In genomic region chr9:127778280-127779135, GRCh38 we compare ENCODE assay signal across 8 cellular contexts. TPM values are rescaled to one million over a fixed set of nuclear protein-coding genes. Genes with fewer than 3 reads are reported as not detected.
DNase-seq lines count a peak whose midpoint lies in the region; ATAC-seq, FAIRE-seq and TF ChIP-seq lines count a peak whose summit lies in the region.

Gene SH2D3C, minus strand, starts transcription at chr9:127778666. Its CDS starts 39 bp downstream, at chr9:127778627.

- peak; percentile 7 for FAIRE-seq in GM12878 (lab: Jason Lieb, UNC)

- H3K36me3 ChIP-seq in OCI-LY7 (ENCODE audit: insufficient read depth, low read length): peaks cover 20% of the 10 kb centered on the region
- no peaks in the 10 kb centered on the region for H3K36me3 ChIP-seq in GM12878 (ENCODE audit: control insufficient read depth in 2 of 2, insufficient read depth in 2 of 2, low read length in 1 of 2)
- no peaks in the 10 kb centered on the region for H3K36me3 ChIP-seq in Karpas-422 (ENCODE audit: insufficient read depth, low read length)

- in situ Hi-C loops in GM12878 (cut with MboI): no loop called here

- H3K4me2 ChIP-seq in OCI-LY7 (ENCODE audit: low read length): peak within 1 kb of the TSS; percentile 93
- peak within 1 kb of the TSS; percentile 97 for H3K4me2 ChIP-seq in GM12878 (ENCODE audit: control insufficient read depth, insufficient read depth)
- no peak within 1 kb of the TSS for H3K4me2 ChIP-seq in Karpas-422 (ENCODE audit: low read depth, low read length, poor library complexity, severe bottlenecking)

- POLR2A ChIA-PET in OCI-LY7 (lab: Charles Lee): interaction anchor here (0.7 to 2.6 kb wide), 8 partner anchors 8 to 328 kb away, joined by 3 to 8 read pairs (median 4); no protein-coding TSS in a partner anchor
- POLR2A ChIA-PET in GM12878 (lab: Charles Lee): interaction anchor here (0.6 to 3.6 kb wide), 12 partner anchors 8 to 324 kb away, joined by 3 to 42 read pairs (median 4); partner anchors contain the start of gene TOR2A

- intact Hi-C loops in OCI-LY7 (cut with micrococcal nuclease; ENCODE audit: unreplicated experiment): loop anchor here (1.0 to 5.0 kb wide), 3 partner anchors 8 to 289 kb away; partner anchors contain the start of genes CDK9, EEIG1, NAIF1 and SLC25A25
- intact Hi-C loops in GM12878 (cut with micrococcal nuclease; ENCODE audit: unreplicated experiment): no loop called here

- peaks cover 42 to 71% (median 70%) of the 10 kb centered on the region in 3 donors for H3K4me1 Mint-ChIP-seq in naive B cell

- peak; percentile 35 for ATAC-seq in GM21515 (IDR thresholded peaks at IDR 0.05; ENCODE audit: unreplicated experiment)
- peak; percentile 63 for ATAC-seq in GM12878
- peak; percentile 63 for ATAC-seq in naive B cell (ENCODE audit: low read depth in 2 of 2)

- peak within 1 kb of the TSS; percentile 95 for H3K27ac ChIP-seq in OCI-LY7 (ENCODE audit: low read depth, low read length, poor library complexity, severe bottlenecking)
- peak within 1 kb of the TSS; percentile 93 for H3K27ac ChIP-seq in GM12878 (ENCODE audit: control insufficient read depth, insufficient read depth)
- H3K27ac ChIP-seq in Karpas-422 (ENCODE audit: low read length): no peak within 1 kb of the TSS

- TF ChIP-seq CTCF in OCI-LY7 (conservative IDR thresholded peaks at IDR 0.05; ENCODE audit: low read length): no peak
- no peak for TF ChIP-seq CTCF in GM12878 (IDR thresholded peaks at IDR 0.05 in 2 of 3, conservative IDR thresholded peaks at IDR 0.05 in 1 of 3; ENCODE audit: control insufficient read depth in 2 of 3, extremely low read depth in 1 of 3, insufficient read depth in 1 of 3, low read depth in 3 of 3, low read length in 3 of 3)

- SMC1A ChIA-PET in GM12878 (lab: Charles Lee; ENCODE audit: uncharacterized antibody, unreplicated experiment): interaction anchor here (0.8 to 2.4 kb wide), 6 partner anchors 8 to 134 kb away, joined by 3 to 6 read pairs (median 4); partner anchors contain the start of gene TOR2A

- TF ChIP-seq RAD21 in GM12878 (IDR thresholded peaks at IDR 0.05; ENCODE audit: insufficient read depth, low read depth, low read length): no peak

- H3K27ac Mint-ChIP-seq in naive B cell: peak within 1 kb of the TSS; percentile 97 to 98 (median 98)

- H3K27me3 Mint-ChIP-seq in naive B cell: no peaks in the 10 kb centered on the region

- H3K4me3 ChIP-seq in OCI-LY7 (ENCODE audit: low read depth, low read length, poor library complexity, severe bottlenecking): peak within 1 kb of the TSS; percentile 88
- peak within 1 kb of the TSS; percentile 100 for H3K4me3 ChIP-seq in GM12878
- no peak within 1 kb of the TSS for H3K4me3 ChIP-seq in Karpas-422 (ENCODE audit: low read length)

- H4K20me1 ChIP-seq in OCI-LY7 (ENCODE audit: insufficient read depth, low read length) (no peaks in the 10 kb centered on the region), GM12878 (ENCODE audit: control insufficient read depth, insufficient read depth) (no peaks in the 10 kb centered on the region), Karpas-422 (ENCODE audit: insufficient read depth, low read depth, low read length) (no peaks in the 10 kb centered on the region)

- TF ChIP-seq POLR2A in GM12878 (IDR thresholded peaks at IDR 0.05; ENCODE audit: low read depth, low read length): peak; percentile 72

- peak within 1 kb of the TSS; percentile 95 to 100 (median 100) for H3K4me3 Mint-ChIP-seq in naive B cell

- H3K9me2 ChIP-seq in OCI-LY7 (ENCODE audit: insufficient read depth, low read length) (no peaks in the 10 kb centered on the region), Karpas-422 (replicated peaks; ENCODE audit: insufficient read depth, low read length) (no peaks in the 10 kb centered on the region)

- DNase-seq in CD1c-positive myeloid dendritic cell (ENCODE audit: extremely low spot score) (peak; percentile 82), OCI-LY7 (ENCODE audit: low spot score) (peak; percentile 77), GM12878 (ENCODE audit: low read depth, low spot score) (no peak), naive B cell (peak; percentile 76), NCI-H748 treated with DMSO at 0.1 percent for 48 hours (lab: John Stamatoyannopoulos, UW) (no peak), Karpas-422 (no peak), NCI-H774 (lab: John Stamatoyannopoulos, UW) (no peak)

- CTCF ChIA-PET in OCI-LY7 (lab: Charles Lee; ENCODE audit: unreplicated experiment) (interaction anchor here (0.6 kb wide), 1 partner anchor 190 kb away, joined by 4 read pairs; no protein-coding TSS in a partner anchor), GM12878 (lab: Yijun Ruan, JAX) (interaction anchor here (0.6 to 2.6 kb wide), 6 partner anchors 8 to 222 kb away, joined by 3 to 18 read pairs (median 5); partner anchors contain the start of gene TOR2A)

- RAD21 ChIA-PET in GM12878 (lab: Charles Lee; ENCODE audit: unreplicated experiment): interaction anchor here (0.6 to 2.4 kb wide), 14 partner anchors 8 to 382 kb away, joined by 3 to 19 read pairs (median 5); partner anchors contain the start of genes SLC2A8, ST6GALNAC4 and TOR2A

- WGBS in GM12878 (ENCODE audit: insufficient coverage, insufficient replicate concordance, low lambda C conversion rate, missing lambda C conversion rate): 0% methylated on average over 13 of the region's 13 CpGs

- H3K79me2 ChIP-seq in OCI-LY7 (ENCODE audit: insufficient read depth, low read depth, low read length) (peaks cover 46% of the 10 kb centered on the region), GM12878 (ENCODE audit: control insufficient read depth, insufficient read depth, low read length) (peaks cover 36% of the 10 kb centered on the region), Karpas-422 (ENCODE audit: low read length) (no peaks in the 10 kb centered on the region)

- H3K4me1 ChIP-seq in OCI-LY7 (ENCODE audit: insufficient read depth, low read length, poor library complexity, severe bottlenecking) (peaks cover 70% of the 10 kb centered on the region), GM12878 (ENCODE audit: control insufficient read depth, insufficient read depth, low read length) (peaks cover 36% of the 10 kb centered on the region), Karpas-422 (ENCODE audit: low read length) (peaks cover 28% of the 10 kb centered on the region)

- peaks cover 0 to 7% of the 10 kb centered on the region in 2 donors for H3K36me3 Mint-ChIP-seq in naive B cell

- H3K9me3 Mint-ChIP-seq in naive B cell: peaks cover 0 to 3% (median 0%) of the 10 kb centered on the region in 7 donors

- BruUV-seq in OCI-LY7 (replicated peaks; lab: Mats Ljungman, UMichigan): TSS peak; percentile 85
- TSS peak; percentile 69 for BruUV-seq in GM12878 (replicated peaks; lab: Mats Ljungman, UMichigan)

- H2AFZ ChIP-seq in OCI-LY7 (ENCODE audit: low read length): no peak within 1 kb of the TSS
- peak within 1 kb of the TSS; percentile 30 for H2AFZ ChIP-seq in GM12878 (ENCODE audit: control insufficient read depth, low read depth, low read length)
- H2AFZ ChIP-seq in Karpas-422 (ENCODE audit: low read length): no peak within 1 kb of the TSS

- TF ChIP-seq EP300 in GM12878 (IDR thresholded peaks at IDR 0.05; ENCODE audit: borderline replicate concordance in 1 of 2, control insufficient read depth in 1 of 2, low read depth in 2 of 2, low read length in 2 of 2): no peak

- no peaks in the 10 kb centered on the region for H3K27me3 ChIP-seq in GM12878 (replicated peaks in 1 of 2; ENCODE audit: control insufficient read depth in 2 of 2, insufficient read depth in 2 of 2, low read length in 1 of 2)
- H3K27me3 ChIP-seq in Karpas-422 (ENCODE audit: low read length): no peaks in the 10 kb centered on the region

- H3K9me3 ChIP-seq in OCI-LY7 (ENCODE audit: low read length) (no peaks in the 10 kb centered on the region), GM12878 (replicated peaks; ENCODE audit: control insufficient read depth, insufficient read depth, low read length) (no peaks in the 10 kb centered on the region), Karpas-422 (ENCODE audit: low read length) (no peaks in the 10 kb centered on the region)

- H3K9ac ChIP-seq in GM12878 (ENCODE audit: control insufficient read depth, insufficient read depth, low read length) (peak within 1 kb of the TSS; percentile 64), Karpas-422 (ENCODE audit: low read length) (no peak within 1 kb of the TSS)

RNA-seq across cellular contexts. Expression of gene SH2D3C, which starts in this region (rescaled TPM):
- 38.5 and 40.0 TPM in 2 replicates for total RNA-seq in OCI-LY7 (2014; rRNA removed; shearing (Covaris generic))
- 39.1 and 45.7 TPM in 2 replicates for total RNA-seq in OCI-LY7 (2022)
- 28.6 and 33.2 TPM in 2 replicates for total RNA-seq in GM12878 (2013; cell fraction: nucleolus; rRNA removed)
- 16.1 and 19.0 TPM in 2 replicates for total RNA-seq in GM12878 (2014; rRNA removed)
- 8.4 and 9.0 TPM in 2 replicates for total RNA-seq in GM12878 (2014; rRNA removed; fragmentation: Illumina TruSeq; extraction: Trizol)
- total RNA-seq in GM12878 (2021): 21.0 and 23.5 TPM in 2 replicates
- polyA plus RNA-seq in GM12878 (2011; ENCODE audit: low read depth): 11.2 TPM
- polyA plus RNA-seq in GM12878 (2011; rRNA removed): 3.2 and 13.5 TPM in 2 replicates
- 18.5 and 20.4 TPM in 2 replicates for polyA plus RNA-seq in GM12878 (2011; cell fraction: cytosol; rRNA removed)
- 32.4 and 46.4 TPM in 2 replicates for polyA plus RNA-seq in GM12878 (2011; cell fraction: nucleus; rRNA removed)
- 17.4 and 22.8 TPM in 2 replicates for polyA plus RNA-seq in GM12878 (2012)
- 4.4 and 11.6 TPM in 2 replicates for polyA plus RNA-seq in GM12878 (2014; fragmentation: Illumina TruSeq; extraction: Trizol)
- polyA plus RNA-seq in GM12878 (2014; fragmentation: Nextera tagmentation; extraction: Ambion mirVana): 1 to 10 TPM; 1.2 to 1.9 TPM
- polyA plus RNA-seq in GM12878 (2014; rRNA removed): 19.5 and 25.2 TPM in 2 replicates
- polyA plus RNA-seq in GM12878 (2016; fragmentation: Nextera tagmentation; extraction: Ambion mirVana): 10 to 100 TPM; 20.7 to 23.2 TPM
- polyA minus RNA-seq in GM12878 (2011; rRNA and poly(A)+ RNA removed): 30.6 and 32.1 TPM in 2 replicates
- polyA minus RNA-seq in GM12878 (2011; cell fraction: cytosol; rRNA and poly(A)+ RNA removed): 13.5 and 19.3 TPM in 2 replicates
- polyA minus RNA-seq in GM12878 (2011; cell fraction: nucleus; rRNA and poly(A)+ RNA removed): 10.2 and 18.5 TPM in 2 replicates
- 10 to 100 TPM; 29.8 to 87.0 (median 34.7) TPM for polyA plus RNA-seq in naive B cell (ENCODE audit: low read depth in 6 of 6)
- 0.61 TPM in 1 of 2 replicates, not detected in the other for total RNA-seq in Karpas-422 (2014; rRNA removed; shearing (Covaris generic); ENCODE audit: low replicate concordance)

Comparison
In these comparisons a context has a peak if more than half of its experiments do, and no peak if none do; other contexts are left out.
1. DNase-seq: peak in CD1c-positive myeloid dendritic cell (single experiment), OCI-LY7 (single experiment) and naive B cell (single experiment); none in GM12878 (single experiment), NCI-H748 treated with DMSO at 0.1 percent for 48 hours (single experiment), Karpas-422 (single experiment) and NCI-H774 (single experiment).
2. Peak in every context shown above with its lines, with median percentiles within 50 percentile points of each other: ATAC-seq.